Comparison of ENCODE assay signal across 1 cellular context in the genomic region with DNA sequence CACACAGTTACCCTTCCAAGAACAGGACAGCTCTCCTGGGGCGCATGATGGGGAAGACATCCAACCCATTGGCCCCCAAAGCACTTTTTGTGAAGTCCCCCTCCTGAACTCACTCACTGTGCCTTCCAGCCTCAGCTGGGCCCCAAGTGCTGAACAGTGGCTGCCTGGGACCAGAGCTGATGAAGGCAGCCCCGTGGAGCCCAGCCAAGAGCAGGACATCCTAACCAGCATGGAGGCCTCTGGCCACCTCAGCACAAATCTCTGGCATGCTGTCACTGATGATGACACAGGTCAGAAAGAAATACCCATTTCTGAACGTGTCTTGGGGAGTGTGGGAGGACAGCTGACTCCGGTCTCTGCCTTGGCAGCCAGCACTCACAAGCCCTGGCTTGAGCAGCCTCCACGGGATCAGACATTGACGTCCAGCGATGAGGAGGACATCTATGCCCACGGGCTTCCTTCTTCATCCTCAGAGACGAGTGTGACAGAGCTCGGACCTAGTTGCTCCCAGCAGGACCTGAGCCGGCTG.
TF ChIP-seq lines count a peak whose summit lies in the region.

No MANE protein-coding gene starts in this region.

TF ChIP-seq in GM23338, 12 proteins besides CTCF, POLR2A, EP300 and RAD21 (continued from another document):
- TF ChIP-seq, protein P1, sequence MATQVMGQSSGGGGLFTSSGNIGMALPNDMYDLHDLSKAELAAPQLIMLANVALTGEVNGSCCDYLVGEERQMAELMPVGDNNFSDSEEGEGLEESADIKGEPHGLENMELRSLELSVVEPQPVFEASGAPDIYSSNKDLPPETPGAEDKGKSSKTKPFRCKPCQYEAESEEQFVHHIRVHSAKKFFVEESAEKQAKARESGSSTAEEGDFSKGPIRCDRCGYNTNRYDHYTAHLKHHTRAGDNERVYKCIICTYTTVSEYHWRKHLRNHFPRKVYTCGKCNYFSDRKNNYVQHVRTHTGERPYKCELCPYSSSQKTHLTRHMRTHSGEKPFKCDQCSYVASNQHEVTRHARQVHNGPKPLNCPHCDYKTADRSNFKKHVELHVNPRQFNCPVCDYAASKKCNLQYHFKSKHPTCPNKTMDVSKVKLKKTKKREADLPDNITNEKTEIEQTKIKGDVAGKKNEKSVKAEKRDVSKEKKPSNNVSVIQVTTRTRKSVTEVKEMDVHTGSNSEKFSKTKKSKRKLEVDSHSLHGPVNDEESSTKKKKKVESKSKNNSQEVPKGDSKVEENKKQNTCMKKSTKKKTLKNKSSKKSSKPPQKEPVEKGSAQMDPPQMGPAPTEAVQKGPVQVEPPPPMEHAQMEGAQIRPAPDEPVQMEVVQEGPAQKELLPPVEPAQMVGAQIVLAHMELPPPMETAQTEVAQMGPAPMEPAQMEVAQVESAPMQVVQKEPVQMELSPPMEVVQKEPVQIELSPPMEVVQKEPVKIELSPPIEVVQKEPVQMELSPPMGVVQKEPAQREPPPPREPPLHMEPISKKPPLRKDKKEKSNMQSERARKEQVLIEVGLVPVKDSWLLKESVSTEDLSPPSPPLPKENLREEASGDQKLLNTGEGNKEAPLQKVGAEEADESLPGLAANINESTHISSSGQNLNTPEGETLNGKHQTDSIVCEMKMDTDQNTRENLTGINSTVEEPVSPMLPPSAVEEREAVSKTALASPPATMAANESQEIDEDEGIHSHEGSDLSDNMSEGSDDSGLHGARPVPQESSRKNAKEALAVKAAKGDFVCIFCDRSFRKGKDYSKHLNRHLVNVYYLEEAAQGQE (IDR thresholded peaks at IDR 0.05; ENCODE audit: unreplicated experiment): no peak
- TF ChIP-seq ZNF114 (CRISPR knock-in tag; IDR thresholded peaks at IDR 0.05): no peak
- TF ChIP-seq NANOG (IDR thresholded peaks at IDR 0.05; ENCODE audit: borderline replicate concordance): no peak
- no peak for TF ChIP-seq EZH2phosphoT487 (IDR thresholded peaks at IDR 0.05; ENCODE audit: unreplicated experiment)
- no peak for TF ChIP-seq POLR2AphosphoS5 (IDR thresholded peaks at IDR 0.05; ENCODE audit: low read depth)
- no peak for TF ChIP-seq CREB1 (CRISPR knock-in tag; IDR thresholded peaks at IDR 0.05; ENCODE audit: low read depth)
- TF ChIP-seq EZH2 (IDR thresholded peaks at IDR 0.05; ENCODE audit: low read depth, unreplicated experiment): no peak
- no peak for TF ChIP-seq JUNB (IDR thresholded peaks at IDR 0.05; ENCODE audit: unreplicated experiment)
